9 cellular contexts compared by ENCODE assay signal in the genomic region with DNA sequence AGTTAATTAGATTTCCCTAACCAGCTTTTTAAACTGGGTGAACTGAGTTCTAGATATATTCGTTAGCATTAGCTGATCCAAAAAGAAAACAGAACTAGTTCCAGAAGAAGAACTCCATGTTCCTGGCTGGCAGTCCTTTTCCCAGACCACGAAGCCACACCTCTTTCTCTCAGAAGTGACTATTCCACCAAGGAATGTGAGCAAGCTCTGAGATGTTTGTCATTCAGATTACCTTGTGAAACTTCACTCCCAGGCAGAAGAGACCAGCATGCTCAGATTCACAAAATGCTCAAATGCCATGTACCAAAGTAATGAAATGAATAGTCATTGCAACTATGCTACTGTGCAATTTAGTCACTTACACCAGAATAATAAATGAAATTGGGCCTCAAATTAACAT. TPM values are rescaled to one million over a fixed set of nuclear protein-coding genes. Genes with fewer than 3 reads are reported as not detected.
DNase-seq lines count a peak whose midpoint lies in the region; FAIRE-seq lines count a peak whose summit lies in the region.
"Had no signal": no experiment of that assay in that cellular context is flagged by ENCODE, and none has a peak within 500 bp of the region (broad histone marks: within the 10 kb centered on the region; RNA-seq: fewer than 3 reads in every experiment).

No MANE protein-coding gene starts in this region.

- FAIRE-seq in GM19239 (lab: Jason Lieb, UNC): no peak

- H3K27ac ChIP-seq in caudate nucleus (ENCODE audit: low read depth, low read length): no peak overlapping the region

- peak; percentile 89 for DNase-seq in EL
- DNase-seq in RPMI7951 (ENCODE audit: low read depth): peak; percentile 76
- DNase-seq in fibroblast of the conjunctiva (ENCODE audit: low read depth): peak; percentile 46
- peak; percentile 32 for DNase-seq in pulmonary artery endothelial cell (ENCODE audit: low read depth, low spot score)
- no peak for DNase-seq in GM19239 (ENCODE audit: insufficient read length, low spot score)
- DNase-seq in CD1c-positive myeloid dendritic cell (ENCODE audit: extremely low spot score): no peak
- no peak for DNase-seq in caudate nucleus (lab: John Stamatoyannopoulos, UW)
- no peak for DNase-seq in NCI-H510A treated with DMSO at 0.1 percent for 48 hours (lab: John Stamatoyannopoulos, UW)
- DNase-seq: T-helper 17 cell had no signal

RNA-seq across cellular contexts. Expression of a gene that starts 4.4 kb away (rescaled TPM):
- 23.5 and 27.6 TPM in 2 replicates for total RNA-seq in RPMI7951 (2014; rRNA removed; shearing (Covaris generic))
- 9.8 and 11.4 TPM in 2 replicates for total RNA-seq in pulmonary artery endothelial cell

Comparison
In these comparisons a context has a peak if more than half of its experiments do, and no peak if none do; other contexts are left out.
1. DNase-seq: peak in EL (single experiment), RPMI7951 (single experiment), fibroblast of the conjunctiva (single experiment) and pulmonary artery endothelial cell (single experiment); none in GM19239 (single experiment), CD1c-positive myeloid dendritic cell (single experiment), caudate nucleus (0 of 61) and NCI-H510A treated with DMSO at 0.1 percent for 48 hours (single experiment).